Comparison of ENCODE assay signal across 3 cellular contexts in genomic region chr10:87019504-87019903, GRCh38. TPM values are rescaled to one million over a fixed set of nuclear protein-coding genes. Genes with fewer than 3 reads are reported as not detected.
"Had no signal": no experiment of that assay in that cellular context is flagged by ENCODE, and none has a peak within 500 bp of the region (broad histone marks: within the 10 kb centered on the region; RNA-seq: fewer than 3 reads in every experiment).

No MANE protein-coding gene starts in this region.

RNA-seq across cellular contexts. Expression of gene FAM25A, which starts 0.6 kb away (rescaled TPM):
- total RNA-seq: NCI-H460, SK-MEL-5 had no signal
- polyA plus RNA-seq: SK-N-SH had no signal

RNA-seq across cellular contexts. Expression of gene ADIRF, which starts 51.2 kb away (rescaled TPM):
- total RNA-seq: NCI-H460, SK-MEL-5 had no signal
- polyA plus RNA-seq: SK-N-SH had no signal
